24 cellular contexts compared by ENCODE assay signal in the genomic region with DNA sequence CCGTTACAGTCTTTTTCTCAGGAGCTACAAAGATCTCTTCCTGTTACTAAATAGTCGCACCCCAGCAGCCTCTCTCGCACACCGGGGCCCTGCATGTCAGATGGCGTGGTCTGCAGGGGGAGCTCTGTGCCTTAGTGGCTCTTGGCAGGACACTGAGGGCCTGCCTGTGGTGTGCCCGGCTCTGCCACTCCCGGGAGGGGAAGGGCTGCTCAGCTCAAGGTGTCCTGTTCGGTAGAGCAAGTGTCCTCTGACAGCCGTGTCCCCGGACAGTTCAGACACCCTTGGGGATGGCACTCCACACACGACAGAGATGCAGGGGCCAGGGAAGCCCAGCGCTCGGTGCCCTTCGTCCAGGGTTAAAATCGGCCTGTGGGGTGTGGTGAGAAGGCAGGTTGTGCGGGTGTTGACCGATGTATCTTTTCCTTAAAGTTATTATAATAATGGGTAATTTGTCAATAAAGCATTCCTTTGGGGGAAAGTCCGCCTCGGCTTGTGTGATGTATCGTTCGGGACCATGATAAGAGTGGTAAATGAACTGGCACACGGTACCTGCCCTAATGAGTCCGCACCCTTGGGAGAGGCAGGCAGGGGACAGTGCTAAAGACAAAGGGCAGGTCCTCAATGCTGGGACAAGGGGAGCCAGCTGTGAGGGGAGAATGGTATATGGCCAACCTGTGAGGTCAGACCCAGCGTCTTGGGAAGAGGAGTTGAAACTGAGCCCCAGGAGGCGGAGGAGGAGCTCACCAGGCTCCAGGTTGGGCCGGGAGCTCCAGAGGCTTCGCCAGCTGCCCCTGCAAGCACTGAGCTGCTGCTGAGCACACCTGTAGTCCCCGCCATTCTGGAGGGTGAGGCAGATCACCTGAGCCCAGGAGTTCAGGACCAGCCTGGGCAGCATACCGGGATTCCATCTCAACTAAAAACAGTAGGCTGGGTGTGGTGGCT. TPM values are rescaled to one million over a fixed set of nuclear protein-coding genes. Genes with fewer than 3 reads are reported as not detected.
DNase-seq lines count a peak whose midpoint lies in the region; ATAC-seq and TF ChIP-seq lines count a peak whose summit lies in the region.
"Had no signal": no experiment of that assay in that cellular context is flagged by ENCODE, and none has a peak within 500 bp of the region (broad histone marks: within the 10 kb centered on the region; RNA-seq: fewer than 3 reads in every experiment).

No MANE protein-coding gene starts in this region.

- ATAC-seq in Right ventricle myocardium inferior (no peak), heart right ventricle (no peak), RWPE2 (ENCODE audit: low read depth) (no peak), GM18873 (IDR thresholded peaks at IDR 0.05; ENCODE audit: low FRiP score, unreplicated experiment) (no peak)
- ATAC-seq: activated CD8-positive, alpha-beta memory T cell treated with anti-CD3 and anti-CD28 coated beads, Interleukin-2, amount 10 ng/mL, durations not matched to agents 7 days and 5 days had no signal

- no peak overlapping the region for H3K4me3 ChIP-seq in heart right ventricle
- no peak overlapping the region for H3K4me3 ChIP-seq in RWPE2 (ENCODE audit: severe bottlenecking)
- no peak overlapping the region for H3K4me3 ChIP-seq in esophagus (ENCODE audit: low read depth in 1 of 2, low read length in 2 of 2)
- H3K4me3 ChIP-seq: prostate gland, suprapubic skin had no signal

- no TSS peak for BruUV-seq in MCF 10A (replicated peaks; lab: Mats Ljungman, UMichigan)

- CTCF ChIA-PET in MCF 10A (lab: Yijun Ruan, JAX) = interaction anchor here (0.7 to 1.1 kb wide), 4 partner anchors 18 to 354 kb away, joined by 3 read pairs; partner anchors contain the start of gene PTK6

- H3K36me3 ChIP-seq in heart right ventricle = peaks cover 0 to 63% (median 19%) of the 10 kb centered on the region in 9 donors
- H3K36me3 ChIP-seq in RWPE2 (ENCODE audit: low read depth) = peaks cover 47% of the 10 kb centered on the region
- peaks cover 5 to 31% of the 10 kb centered on the region in 2 donors for H3K36me3 ChIP-seq in esophagus (ENCODE audit: control insufficient read depth in 2 of 2, insufficient read depth in 2 of 2, low read length in 1 of 2)
- H3K36me3 ChIP-seq: prostate gland had no signal

- no peaks in the 10 kb centered on the region for H3K27me3 ChIP-seq in heart right ventricle
- H3K27me3 ChIP-seq in RWPE2 (ENCODE audit: insufficient read depth, poor library complexity, severe bottlenecking) = no peaks in the 10 kb centered on the region
- H3K27me3 ChIP-seq in esophagus (ENCODE audit: control insufficient read depth in 1 of 2, insufficient read depth in 2 of 2, low read length in 2 of 2) = no peaks in the 10 kb centered on the region
- H3K27me3 ChIP-seq: suprapubic skin had no signal

- WGBS in heart right ventricle, 2 donors = 87% methylated on average over 29 of the region's 29 CpGs
- 80 to 81% methylated on average over 29 of the region's 29 CpGs for WGBS in esophagus, 2 donors

- H3K27me3 Mint-ChIP-seq in MCF 10A (ENCODE audit: insufficient read depth, unreplicated experiment) = no peaks in the 10 kb centered on the region
- H3K27me3 Mint-ChIP-seq: activated CD8-positive, alpha-beta memory T cell treated with anti-CD3 and anti-CD28 coated beads, Interleukin-2, amount 10 ng/mL, durations not matched to agents 7 days and 5 days; central memory CD8-positive, alpha-beta T cell; naive B cell had no signal

- DNase-seq in Right ventricle myocardium inferior (ENCODE audit: missing footprints) (peak; percentile 34), heart right ventricle (no peak), RWPE2 (ENCODE audit: low spot score) (peak; percentile 81), posterior cingulate gyrus (no peak), MCF 10A (ENCODE audit: unreplicated experiment) (no peak)
- DNase-seq in effector CD8-positive, alpha-beta T cell (lab: John Stamatoyannopoulos, UW) = no peak
- DNase-seq: 8988T; activated CD8-positive, alpha-beta memory T cell treated with anti-CD3 and anti-CD28 coated beads, Interleukin-2, amount 10 ng/mL, durations not matched to agents 7 days and 5 days; activated effector memory CD4-positive, alpha-beta T cell treated with anti-CD3 and anti-CD28 coated beads, Interleukin-2, amount 50 U/mL, for 16 hours; amniotic stem cell; effector memory CD4-positive, alpha-beta T cell; mammary epithelial cell; naive B cell; NCI-H1105 treated with DMSO at 0.1 percent for 48 hours; NCI-H2171 treated with DMSO at 0.1 percent for 48 hours; NCI-H748 treated with DMSO at 0.1 percent for 48 hours; stimulated activated CD4-positive, alpha-beta T cell treated with anti-CD3 and anti-CD28 coated beads, Interleukin-4, amount 100 ng/mL, for 4 hours had no signal

- no peaks in the 10 kb centered on the region for H3K9me3 ChIP-seq in heart right ventricle
- no peaks in the 10 kb centered on the region for H3K9me3 ChIP-seq in RWPE2 (ENCODE audit: severe bottlenecking)
- no peaks in the 10 kb centered on the region for H3K9me3 ChIP-seq in esophagus (ENCODE audit: control insufficient read depth in 2 of 2, insufficient read depth in 1 of 2, low read depth in 1 of 2, low read length in 1 of 2)
- H3K9me3 ChIP-seq: prostate gland, suprapubic skin had no signal

- intact Hi-C loops in Right ventricle myocardium inferior (cut with DNase I) (no loop called here), heart right ventricle (cut with DNase I) (no loop called here), posterior cingulate gyrus (cut with DNase I) (no loop called here), MCF 10A (cut with micrococcal nuclease) (no loop called here)

- H3K27ac ChIP-seq in heart right ventricle = no peak overlapping the region
- H3K27ac ChIP-seq in RWPE2 (ENCODE audit: poor library complexity, severe bottlenecking) = no peak overlapping the region
- H3K27ac ChIP-seq in esophagus (ENCODE audit: low read depth in 2 of 2, low read length in 1 of 2) = peak overlapping the region; percentile 74 to 92
- H3K27ac ChIP-seq: KMS-11, suprapubic skin had no signal

- H3K4me1 Mint-ChIP-seq in MCF 10A (ENCODE audit: insufficient read depth, unreplicated experiment) = peaks cover 21% of the 10 kb centered on the region

- H3K9me3 Mint-ChIP-seq in MCF 10A (ENCODE audit: unreplicated experiment) = no peaks in the 10 kb centered on the region
- H3K9me3 Mint-ChIP-seq: central memory CD8-positive, alpha-beta T cell; naive B cell had no signal

- H3K36me3 Mint-ChIP-seq in MCF 10A (ENCODE audit: insufficient read depth, unreplicated experiment) = peaks cover 56% of the 10 kb centered on the region
- H3K36me3 Mint-ChIP-seq: naive B cell had no signal

- no peak overlapping the region for H3K4me3 Mint-ChIP-seq in MCF 10A (ENCODE audit: unreplicated experiment)
- H3K4me3 Mint-ChIP-seq: activated CD8-positive, alpha-beta memory T cell treated with anti-CD3 and anti-CD28 coated beads, Interleukin-2, amount 10 ng/mL, durations not matched to agents 7 days and 5 days; central memory CD8-positive, alpha-beta T cell had no signal

- TF ChIP-seq CTCF in heart right ventricle (IDR thresholded peaks at IDR 0.05) (no peak), RWPE2 (IDR thresholded peaks at IDR 0.05; ENCODE audit: poor library complexity, severe bottlenecking) (no peak), MCF 10A (IDR thresholded peaks at IDR 0.05; ENCODE audit: unreplicated experiment) (no peak)

- H3K4me1 ChIP-seq in heart right ventricle (peaks cover 5 to 26% (median 17%) of the 10 kb centered on the region in 9 donors), RWPE2 (ENCODE audit: insufficient read depth, poor library complexity, severe bottlenecking) (peaks cover 23% of the 10 kb centered on the region), esophagus (ENCODE audit: control insufficient read depth in 2 of 2, insufficient read depth in 2 of 2, low read length in 1 of 2) (peaks cover 2 to 20% of the 10 kb centered on the region in 2 donors)

- POLR2A ChIA-PET in MCF 10A (lab: Yijun Ruan, JAX) = interaction anchor here (0.6 to 5.0 kb wide), 7 partner anchors 9 to 250 kb away, joined by 3 to 45 read pairs (median 5); partner anchors contain the start of genes PRPF6 and TPD52L2

- no peak overlapping the region for H3K27ac Mint-ChIP-seq in MCF 10A (ENCODE audit: low read depth, unreplicated experiment)
- H3K27ac Mint-ChIP-seq: activated CD8-positive, alpha-beta memory T cell treated with anti-CD3 and anti-CD28 coated beads, Interleukin-2, amount 10 ng/mL, durations not matched to agents 7 days and 5 days had no signal

RNA-seq across cellular contexts. Expression of gene DNAJC5, which starts 3.6 kb away (rescaled TPM):
- total RNA-seq in Right ventricle myocardium inferior = 41.4 TPM
- 10 to 100 TPM; 32.8 to 52.2 (median 38.5) TPM for total RNA-seq in heart right ventricle
- 10 to 100 TPM; 19.5 to 23.8 TPM for polyA plus RNA-seq in heart right ventricle
- polyA plus RNA-seq in esophagus = 10 to 100 TPM; 42.9 to 59.4 TPM
- 38.1 and 45.0 TPM in 2 replicates for total RNA-seq in MCF 10A (2022)

RNA-seq across cellular contexts. Expression of gene TPD52L2, which starts 26.3 kb away (rescaled TPM):
- total RNA-seq in Right ventricle myocardium inferior = 78.0 TPM
- total RNA-seq in heart right ventricle = 10 to 100 TPM; 60.1 to 83.0 (median 72.8) TPM
- polyA plus RNA-seq in heart right ventricle = 100 to 1,000 TPM in 1 of 2 donors, 10 to 100 TPM in 1; 50.6 to 119 TPM
- polyA plus RNA-seq in esophagus = 100 to 1,000 TPM in 1 of 2 donors, 10 to 100 TPM in 1; 82.0 to 107 TPM
- total RNA-seq in MCF 10A (2022) = 174 and 175 TPM in 2 replicates

RNA-seq across cellular contexts. Expression of gene ABHD16B, which starts 30.0 kb away (rescaled TPM):
- total RNA-seq in Right ventricle myocardium inferior = not detected
- total RNA-seq in heart right ventricle = not detected
- under 1 TPM; 0.32 to 0.59 TPM for polyA plus RNA-seq in heart right ventricle
- polyA plus RNA-seq in esophagus = under 1 TPM; 0.42 to 0.92 TPM
- not detected in 2 replicates for total RNA-seq in MCF 10A (2022)
- total RNA-seq: activated CD8-positive, alpha-beta memory T cell treated with anti-CD3 and anti-CD28 coated beads, Interleukin-2, amount 10 ng/mL, durations not matched to agents 7 days and 5 days; mammary epithelial cell; suprapubic skin had no signal
- polyA plus RNA-seq: BJ, mammary epithelial cell had no signal

Comparison
In these comparisons a context has a peak if more than half of its experiments do, and no peak if none do; other contexts are left out.
1. DNase-seq: peak in Right ventricle myocardium inferior (single experiment) and RWPE2 (single experiment); none in heart right ventricle (0 of 2), effector CD8-positive, alpha-beta T cell (single experiment), posterior cingulate gyrus (0 of 10) and MCF 10A (single experiment).
2. H3K27ac ChIP-seq: peak in esophagus (2 of 2); none in heart right ventricle (0 of 10) and RWPE2 (single experiment).